Comparison of ENCODE assay signal across 11 cellular contexts in genomic region chrX:3697220-3697684, GRCh38. TPM values are rescaled to one million over a fixed set of nuclear protein-coding genes. Genes with fewer than 3 reads are reported as not detected.
A peak's percentile ranks its signal among the peaks of the same experiment; 100 is the strongest.
DNase-seq lines count a peak whose midpoint lies in the region; ATAC-seq and TF ChIP-seq lines count a peak whose summit lies in the region.
"Had no signal": no experiment of that assay in that cellular context is flagged by ENCODE, and none has a peak within 500 bp of the region (broad histone marks: within the 10 kb centered on the region; RNA-seq: fewer than 3 reads in every experiment).

No MANE protein-coding gene starts in this region.

- ATAC-seq in activated B cell treated with CpG ODN at 0.5 μM for 24 hours (ENCODE audit: low read depth), result no peak
- ATAC-seq in stimulated activated naive B cell treated with anti-CD40 and anti-IgM and Interleukin-4, amounts not matched to agents 10 μg/mL and 1 μg/mL and 100 μg/mL, for 72 hours (replicated peaks), result no peak

- DNase-seq in T-helper 1 cell, result no peak
- no peak for DNase-seq in activated B cell treated with CpG ODN at 0.5 μM for 24 hours
- no peak for DNase-seq in hepatocyte (ENCODE audit: low spot score)
- no peak for DNase-seq in stimulated activated naive B cell treated with anti-CD40 and anti-IgM and Interleukin-4, amounts not matched to agents 10 μg/mL and 1 μg/mL and 100 μg/mL, for 72 hours
- DNase-seq in SKM-1 (lab: John Stamatoyannopoulos, UW; ENCODE audit: unreplicated experiment), result no peak
- DNase-seq in SHP77 (lab: John Stamatoyannopoulos, UW), result no peak
- no peak for DNase-seq in H7
- DNase-seq: NCI-H524 treated with DMSO at 0.1 percent for 48 hours had no signal

- H2AFZ ChIP-seq in hepatocyte, result no peak overlapping the region

- H3K4me3 ChIP-seq in hepatocyte, result no peak overlapping the region
- no peak overlapping the region for H3K4me3 ChIP-seq in H7 (ENCODE audit: insufficient read depth, low read depth, low read length)

- H3K27me3 ChIP-seq in hepatocyte (no peaks in the 10 kb centered on the region), H7 (ENCODE audit: control insufficient read depth, insufficient read depth, low read length) (no peaks in the 10 kb centered on the region)

- H3K27me3 Mint-ChIP-seq in T-helper 1 cell treated with Interleukin-12 subunit alpha and Interleukin-12 subunit beta and Interleukin-4 antibody, amounts not matched to agents 30 μg/mL and 1 μg/mL, for 36 hours (ENCODE audit: low read depth), result no peaks in the 10 kb centered on the region
- no peaks in the 10 kb centered on the region for H3K27me3 Mint-ChIP-seq in activated B cell treated with CpG ODN at 0.5 μM for 24 hours
- H3K27me3 Mint-ChIP-seq in stimulated activated naive B cell treated with anti-CD40 and anti-IgM and Interleukin-4, amounts not matched to agents 10 μg/mL and 1 μg/mL and 100 μg/mL, for 72 hours, result no peaks in the 10 kb centered on the region
- H3K27me3 Mint-ChIP-seq: activated naive CD4-positive, alpha-beta T cell treated with anti-CD3 and anti-CD28 coated beads, Interleukin-2, amount 50 U/mL, for 24 hours; stimulated activated naive CD8-positive, alpha-beta T cell treated with anti-CD3 and anti-CD28 coated beads, Interleukin-15, Interleukin-2, amounts not matched to agents 100 ng/mL and 50 ng/mL, for 24 hours had no signal

- H4K20me1 ChIP-seq in hepatocyte (ENCODE audit: insufficient read depth, poor library complexity, severe bottlenecking), result no peaks in the 10 kb centered on the region

- WGBS in hepatocyte (ENCODE audit: low lambda C conversion rate, missing lambda C conversion rate), result 65% methylated on average over 9 of the region's 9 CpGs

- peaks cover 47% of the 10 kb centered on the region for H3K4me1 Mint-ChIP-seq in T-helper 1 cell treated with Interleukin-12 subunit alpha and Interleukin-12 subunit beta and Interleukin-4 antibody, amounts not matched to agents 30 μg/mL and 1 μg/mL, for 36 hours (ENCODE audit: low read depth)
- H3K4me1 Mint-ChIP-seq in activated B cell treated with CpG ODN at 0.5 μM for 24 hours, result peaks cover 57% of the 10 kb centered on the region
- H3K4me1 Mint-ChIP-seq in stimulated activated naive B cell treated with anti-CD40 and anti-IgM and Interleukin-4, amounts not matched to agents 10 μg/mL and 1 μg/mL and 100 μg/mL, for 72 hours, result peaks cover 40 to 44% of the 10 kb centered on the region in 2 donors

- H3K27ac ChIP-seq in hepatocyte, result peak overlapping the region; percentile 19

- CTCF ChIA-PET in activated B cell treated with CpG ODN at 0.5 μM for 24 hours (lab: Charles Lee), result no interaction called here

- H3K27ac Mint-ChIP-seq in T-helper 1 cell treated with Interleukin-12 subunit alpha and Interleukin-12 subunit beta and Interleukin-4 antibody, amounts not matched to agents 30 μg/mL and 1 μg/mL, for 36 hours, result peak overlapping the region; percentile 41
- H3K27ac Mint-ChIP-seq in activated B cell treated with CpG ODN at 0.5 μM for 24 hours, result peak overlapping the region; percentile 64
- peak overlapping the region; percentile 73 for H3K27ac Mint-ChIP-seq in stimulated activated naive B cell treated with anti-CD40 and anti-IgM and Interleukin-4, amounts not matched to agents 10 μg/mL and 1 μg/mL and 100 μg/mL, for 72 hours

- peak overlapping the region; percentile 63 for H3K4me2 ChIP-seq in hepatocyte

- TF ChIP-seq CTCF in activated B cell treated with CpG ODN at 0.5 μM for 24 hours (IDR thresholded peaks at IDR 0.05) (no peak), hepatocyte (IDR thresholded peaks at IDR 0.05; ENCODE audit: poor library complexity) (no peak)

- H3K9me2 ChIP-seq in hepatocyte (replicated peaks; ENCODE audit: insufficient read depth), result no peaks in the 10 kb centered on the region

- no peaks in the 10 kb centered on the region for H3K9me3 Mint-ChIP-seq in T-helper 1 cell treated with Interleukin-12 subunit alpha and Interleukin-12 subunit beta and Interleukin-4 antibody, amounts not matched to agents 30 μg/mL and 1 μg/mL, for 36 hours
- no peaks in the 10 kb centered on the region for H3K9me3 Mint-ChIP-seq in activated B cell treated with CpG ODN at 0.5 μM for 24 hours
- no peaks in the 10 kb centered on the region for H3K9me3 Mint-ChIP-seq in stimulated activated naive B cell treated with anti-CD40 and anti-IgM and Interleukin-4, amounts not matched to agents 10 μg/mL and 1 μg/mL and 100 μg/mL, for 72 hours
- H3K9me3 Mint-ChIP-seq: activated naive CD4-positive, alpha-beta T cell treated with anti-CD3 and anti-CD28 coated beads, Interleukin-2, amount 50 U/mL, for 24 hours; stimulated activated naive CD8-positive, alpha-beta T cell treated with anti-CD3 and anti-CD28 coated beads, Interleukin-15, Interleukin-2, amounts not matched to agents 100 ng/mL and 50 ng/mL, for 24 hours had no signal

- intact Hi-C loops in activated B cell treated with CpG ODN at 0.5 μM for 24 hours (cut with micrococcal nuclease), result loop anchor here (5.0 kb wide), 1 partner anchor 35 kb away; no protein-coding TSS in a partner anchor

- no peaks in the 10 kb centered on the region for H3K9me3 ChIP-seq in hepatocyte (ENCODE audit: low read depth)

- H3K4me3 Mint-ChIP-seq in T-helper 1 cell treated with Interleukin-12 subunit alpha and Interleukin-12 subunit beta and Interleukin-4 antibody, amounts not matched to agents 30 μg/mL and 1 μg/mL, for 36 hours, result no peak overlapping the region
- H3K4me3 Mint-ChIP-seq in activated B cell treated with CpG ODN at 0.5 μM for 24 hours, result no peak overlapping the region
- no peak overlapping the region for H3K4me3 Mint-ChIP-seq in stimulated activated naive B cell treated with anti-CD40 and anti-IgM and Interleukin-4, amounts not matched to agents 10 μg/mL and 1 μg/mL and 100 μg/mL, for 72 hours
- H3K4me3 Mint-ChIP-seq: activated naive CD4-positive, alpha-beta T cell treated with anti-CD3 and anti-CD28 coated beads, Interleukin-2, amount 50 U/mL, for 24 hours; stimulated activated naive CD8-positive, alpha-beta T cell treated with anti-CD3 and anti-CD28 coated beads, Interleukin-15, Interleukin-2, amounts not matched to agents 100 ng/mL and 50 ng/mL, for 24 hours had no signal

- no peaks in the 10 kb centered on the region for H3K4me1 ChIP-seq in hepatocyte (ENCODE audit: insufficient read depth)

- H3K36me3 ChIP-seq in hepatocyte (replicated peaks; ENCODE audit: insufficient read depth, low read depth) (no peaks in the 10 kb centered on the region), H7 (replicated peaks; ENCODE audit: control insufficient read depth, insufficient read depth, low read length) (no peaks in the 10 kb centered on the region)

- peaks cover 37% of the 10 kb centered on the region for H3K36me3 Mint-ChIP-seq in T-helper 1 cell treated with Interleukin-12 subunit alpha and Interleukin-12 subunit beta and Interleukin-4 antibody, amounts not matched to agents 30 μg/mL and 1 μg/mL, for 36 hours (ENCODE audit: low read depth)
- peaks cover 2% of the 10 kb centered on the region for H3K36me3 Mint-ChIP-seq in activated B cell treated with CpG ODN at 0.5 μM for 24 hours (ENCODE audit: low read depth)
- peaks cover 0 to 17% of the 10 kb centered on the region in 2 donors for H3K36me3 Mint-ChIP-seq in stimulated activated naive B cell treated with anti-CD40 and anti-IgM and Interleukin-4, amounts not matched to agents 10 μg/mL and 1 μg/mL and 100 μg/mL, for 72 hours
- H3K36me3 Mint-ChIP-seq: activated naive CD4-positive, alpha-beta T cell treated with anti-CD3 and anti-CD28 coated beads, Interleukin-2, amount 50 U/mL, for 24 hours had no signal

- peaks cover 2% of the 10 kb centered on the region for H3K79me2 ChIP-seq in hepatocyte

- POLR2A ChIA-PET in activated B cell treated with CpG ODN at 0.5 μM for 24 hours (lab: Charles Lee), result interaction anchor here (0.9 kb wide), 1 partner anchor 14 kb away, joined by 3 read pairs; no protein-coding TSS in a partner anchor

RNA-seq across cellular contexts. Expression of gene PRKX, which starts 16.2 kb away (rescaled TPM):
- total RNA-seq in activated B cell treated with CpG ODN at 0.5 μM for 24 hours, result 23.9 and 24.3 TPM in 2 replicates
- total RNA-seq in hepatocyte, result 18.2 and 18.5 TPM in 2 replicates
- 10.7 and 12.1 TPM in 2 replicates for polyA plus RNA-seq in hepatocyte
- 61.2 and 63.7 TPM in 2 replicates for total RNA-seq in H7 (2014; rRNA removed; shearing (Covaris generic))
